Comparison of ENCODE assay signal across 16 cellular contexts in genomic region chr1:38508272-38508671, GRCh38.
"Had no signal": no experiment of that assay in that cellular context is flagged by ENCODE, and none has a peak within 500 bp of the region (broad histone marks: within the 10 kb centered on the region; RNA-seq: fewer than 3 reads in every experiment).

No MANE protein-coding gene starts in this region.

- FAIRE-seq: islet of Langerhans, pancreas had no signal

- H3K9me3 Mint-ChIP-seq: activated naive CD8-positive, alpha-beta T cell treated with anti-CD3 and anti-CD28 coated beads, Interleukin-2, amount 10 ng/mL, durations not matched to agents 7 days and 5 days; activated T-cell treated with anti-CD3 and anti-CD28 coated beads, Interleukin-2, amount 50 U/mL, for 4 hours; neural crest cell had no signal

- H3K27ac ChIP-seq: ascending aorta, colonic mucosa, pancreas had no signal

- H3K36me3 ChIP-seq: ascending aorta, colonic mucosa, pancreas had no signal

- H3K27me3 ChIP-seq: ascending aorta, colonic mucosa had no signal

- DNase-seq: activated CD4-positive, alpha-beta T cell treated with anti-CD3 and anti-CD28 coated beads, Interleukin-2, amount 50 U/mL, for 4 hours; activated gamma-delta T cell; activated naive CD8-positive, alpha-beta T cell treated with anti-CD3 and anti-CD28 coated beads, Interleukin-2, amount 10 ng/mL, durations not matched to agents 7 days and 5 days; activated T-cell treated with anti-CD3 and anti-CD28 coated beads, Interleukin-2, amount 50 U/mL, for 4 hours; colonic mucosa; effector CD4-positive, alpha-beta T cell; foreskin melanocyte; head of caudate nucleus; left ventricle myocardium superior; pancreas; stimulated activated CD4-positive, alpha-beta T cell treated with anti-CD3 and anti-CD28 coated beads, Interleukin-2, amount 100 ng/mL, for 48 hours; stimulated activated CD8-positive, alpha-beta memory T cell treated with anti-CD3 and anti-CD28 coated beads, Interleukin-4, amount 100 ng/mL, for 48 hours; stimulated activated naive CD8-positive, alpha-beta T cell treated with anti-CD3 and anti-CD28 coated beads, Interleukin-15, Interleukin-2, amounts not matched to agents 100 U/mL and 50 U/mL, for 24 hours had no signal

- H3K4me3 Mint-ChIP-seq: activated naive CD8-positive, alpha-beta T cell treated with anti-CD3 and anti-CD28 coated beads, Interleukin-2, amount 10 ng/mL, durations not matched to agents 7 days and 5 days; activated T-cell treated with anti-CD3 and anti-CD28 coated beads, Interleukin-2, amount 50 U/mL, for 4 hours; neural crest cell had no signal

- H3K9me3 ChIP-seq: ascending aorta, colonic mucosa, pancreas had no signal

- H3K36me3 Mint-ChIP-seq: activated naive CD8-positive, alpha-beta T cell treated with anti-CD3 and anti-CD28 coated beads, Interleukin-2, amount 10 ng/mL, durations not matched to agents 7 days and 5 days had no signal

- H3K27ac Mint-ChIP-seq: activated naive CD8-positive, alpha-beta T cell treated with anti-CD3 and anti-CD28 coated beads, Interleukin-2, amount 10 ng/mL, durations not matched to agents 7 days and 5 days had no signal

- H3K4me3 ChIP-seq: ascending aorta, colonic mucosa, pancreas had no signal
